1 cellular context compared by ENCODE assay signal in the genomic region with DNA sequence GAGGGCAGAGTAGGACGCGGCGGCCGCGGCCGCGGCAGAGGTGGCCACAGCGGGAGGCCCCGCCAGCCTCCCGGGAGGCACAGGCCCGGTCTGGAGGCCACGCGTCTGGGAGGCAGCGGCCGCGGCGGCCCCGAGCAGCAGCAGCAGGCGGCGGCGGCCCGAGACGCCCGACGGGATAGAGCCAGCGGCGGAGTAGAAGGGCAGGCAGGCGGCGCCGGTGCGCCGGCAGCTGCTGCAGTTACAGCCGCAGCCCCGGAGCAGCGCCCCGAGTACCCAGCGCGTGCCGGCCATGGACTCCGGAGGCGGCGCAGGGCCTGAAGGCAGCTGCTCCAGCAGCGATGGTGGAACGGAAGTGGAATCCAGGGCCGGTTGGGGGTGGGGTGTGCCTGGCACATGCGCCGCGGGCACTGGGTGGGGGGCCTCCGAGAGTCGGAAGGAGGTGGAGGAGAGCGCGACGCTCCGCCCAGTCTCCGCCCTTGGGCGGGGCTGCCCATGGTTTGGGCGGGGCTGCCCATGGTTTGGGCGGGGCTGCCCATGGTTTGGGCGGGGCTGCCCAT.
TF ChIP-seq lines count a peak whose summit lies in the region.

A gene with protein sequence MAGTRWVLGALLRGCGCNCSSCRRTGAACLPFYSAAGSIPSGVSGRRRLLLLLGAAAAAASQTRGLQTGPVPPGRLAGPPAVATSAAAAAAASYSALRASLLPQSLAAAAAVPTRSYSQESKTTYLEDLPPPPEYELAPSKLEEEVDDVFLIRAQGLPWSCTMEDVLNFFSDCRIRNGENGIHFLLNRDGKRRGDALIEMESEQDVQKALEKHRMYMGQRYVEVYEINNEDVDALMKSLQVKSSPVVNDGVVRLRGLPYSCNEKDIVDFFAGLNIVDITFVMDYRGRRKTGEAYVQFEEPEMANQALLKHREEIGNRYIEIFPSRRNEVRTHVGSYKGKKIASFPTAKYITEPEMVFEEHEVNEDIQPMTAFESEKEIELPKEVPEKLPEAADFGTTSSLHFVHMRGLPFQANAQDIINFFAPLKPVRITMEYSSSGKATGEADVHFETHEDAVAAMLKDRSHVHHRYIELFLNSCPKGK (minus strand): TSS at position 354 of the 557 bp plus-strand sequence. CDS start 63 bp downstream, at position 291.

TF ChIP-seq in SK-N-SH treated with all-trans-retinoic acid at 6 μM for 48 hours, 23 proteins besides CTCF, POLR2A, EP300 and RAD21 (continued from another document):
- TF ChIP-seq, protein P1, sequence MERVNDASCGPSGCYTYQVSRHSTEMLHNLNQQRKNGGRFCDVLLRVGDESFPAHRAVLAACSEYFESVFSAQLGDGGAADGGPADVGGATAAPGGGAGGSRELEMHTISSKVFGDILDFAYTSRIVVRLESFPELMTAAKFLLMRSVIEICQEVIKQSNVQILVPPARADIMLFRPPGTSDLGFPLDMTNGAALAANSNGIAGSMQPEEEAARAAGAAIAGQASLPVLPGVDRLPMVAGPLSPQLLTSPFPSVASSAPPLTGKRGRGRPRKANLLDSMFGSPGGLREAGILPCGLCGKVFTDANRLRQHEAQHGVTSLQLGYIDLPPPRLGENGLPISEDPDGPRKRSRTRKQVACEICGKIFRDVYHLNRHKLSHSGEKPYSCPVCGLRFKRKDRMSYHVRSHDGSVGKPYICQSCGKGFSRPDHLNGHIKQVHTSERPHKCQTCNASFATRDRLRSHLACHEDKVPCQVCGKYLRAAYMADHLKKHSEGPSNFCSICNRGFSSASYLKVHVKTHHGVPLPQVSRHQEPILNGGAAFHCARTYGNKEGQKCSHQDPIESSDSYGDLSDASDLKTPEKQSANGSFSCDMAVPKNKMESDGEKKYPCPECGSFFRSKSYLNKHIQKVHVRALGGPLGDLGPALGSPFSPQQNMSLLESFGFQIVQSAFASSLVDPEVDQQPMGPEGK (CRISPR knock-in tag; IDR thresholded peaks at IDR 0.05; ENCODE audit: borderline replicate concordance) = no peak
- TF ChIP-seq ESRRG (CRISPR knock-in tag; IDR thresholded peaks at IDR 0.05) (no peak), ZFP30 (CRISPR knock-in tag; IDR thresholded peaks at IDR 0.05) (no peak), PPARA (CRISPR knock-in tag; IDR thresholded peaks at IDR 0.05; ENCODE audit: borderline replicate concordance) (no peak), ZNF565 (CRISPR knock-in tag; conservative IDR thresholded peaks at IDR 0.05; ENCODE audit: low read depth) (no peak), TCF4 (CRISPR knock-in tag; IDR thresholded peaks at IDR 0.05; ENCODE audit: borderline replicate concordance) (no peak), ZC3H10 (CRISPR knock-in tag; IDR thresholded peaks at IDR 0.05) (no peak)
- TF ChIP-seq, protein P2, sequence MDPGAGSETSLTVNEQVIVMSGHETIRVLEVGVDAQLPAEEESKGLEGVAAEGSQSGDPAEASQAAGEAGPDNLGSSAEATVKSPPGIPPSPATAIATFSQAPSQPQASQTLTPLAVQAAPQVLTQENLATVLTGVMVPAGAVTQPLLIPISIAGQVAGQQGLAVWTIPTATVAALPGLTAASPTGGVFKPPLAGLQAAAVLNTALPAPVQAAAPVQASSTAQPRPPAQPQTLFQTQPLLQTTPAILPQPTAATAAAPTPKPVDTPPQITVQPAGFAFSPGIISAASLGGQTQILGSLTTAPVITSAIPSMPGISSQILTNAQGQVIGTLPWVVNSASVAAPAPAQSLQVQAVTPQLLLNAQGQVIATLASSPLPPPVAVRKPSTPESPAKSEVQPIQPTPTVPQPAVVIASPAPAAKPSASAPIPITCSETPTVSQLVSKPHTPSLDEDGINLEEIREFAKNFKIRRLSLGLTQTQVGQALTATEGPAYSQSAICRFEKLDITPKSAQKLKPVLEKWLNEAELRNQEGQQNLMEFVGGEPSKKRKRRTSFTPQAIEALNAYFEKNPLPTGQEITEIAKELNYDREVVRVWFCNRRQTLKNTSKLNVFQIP (CRISPR knock-in tag; IDR thresholded peaks at IDR 0.05; ENCODE audit: borderline replicate concordance, low read depth) = no peak
- TF ChIP-seq, protein P3, sequence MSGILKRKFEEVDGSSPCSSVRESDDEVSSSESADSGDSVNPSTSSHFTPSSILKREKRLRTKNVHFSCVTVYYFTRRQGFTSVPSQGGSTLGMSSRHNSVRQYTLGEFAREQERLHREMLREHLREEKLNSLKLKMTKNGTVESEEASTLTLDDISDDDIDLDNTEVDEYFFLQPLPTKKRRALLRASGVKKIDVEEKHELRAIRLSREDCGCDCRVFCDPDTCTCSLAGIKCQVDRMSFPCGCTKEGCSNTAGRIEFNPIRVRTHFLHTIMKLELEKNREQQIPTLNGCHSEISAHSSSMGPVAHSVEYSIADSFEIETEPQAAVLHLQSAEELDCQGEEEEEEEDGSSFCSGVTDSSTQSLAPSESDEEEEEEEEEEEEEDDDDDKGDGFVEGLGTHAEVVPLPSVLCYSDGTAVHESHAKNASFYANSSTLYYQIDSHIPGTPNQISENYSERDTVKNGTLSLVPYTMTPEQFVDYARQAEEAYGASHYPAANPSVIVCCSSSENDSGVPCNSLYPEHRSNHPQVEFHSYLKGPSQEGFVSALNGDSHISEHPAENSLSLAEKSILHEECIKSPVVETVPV (CRISPR knock-in tag; IDR thresholded peaks at IDR 0.05) = no peak
- TF ChIP-seq, protein P4, sequence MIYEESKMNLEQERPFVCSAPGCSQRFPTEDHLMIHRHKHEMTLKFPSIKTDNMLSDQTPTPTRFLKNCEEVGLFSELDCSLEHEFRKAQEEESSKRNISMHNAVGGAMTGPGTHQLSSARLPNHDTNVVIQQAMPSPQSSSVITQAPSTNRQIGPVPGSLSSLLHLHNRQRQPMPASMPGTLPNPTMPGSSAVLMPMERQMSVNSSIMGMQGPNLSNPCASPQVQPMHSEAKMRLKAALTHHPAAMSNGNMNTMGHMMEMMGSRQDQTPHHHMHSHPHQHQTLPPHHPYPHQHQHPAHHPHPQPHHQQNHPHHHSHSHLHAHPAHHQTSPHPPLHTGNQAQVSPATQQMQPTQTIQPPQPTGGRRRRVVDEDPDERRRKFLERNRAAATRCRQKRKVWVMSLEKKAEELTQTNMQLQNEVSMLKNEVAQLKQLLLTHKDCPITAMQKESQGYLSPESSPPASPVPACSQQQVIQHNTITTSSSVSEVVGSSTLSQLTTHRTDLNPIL (CRISPR knock-in tag; IDR thresholded peaks at IDR 0.05; ENCODE audit: low read depth) = no peak
